9 cellular contexts compared by ENCODE assay signal in the genomic region with DNA sequence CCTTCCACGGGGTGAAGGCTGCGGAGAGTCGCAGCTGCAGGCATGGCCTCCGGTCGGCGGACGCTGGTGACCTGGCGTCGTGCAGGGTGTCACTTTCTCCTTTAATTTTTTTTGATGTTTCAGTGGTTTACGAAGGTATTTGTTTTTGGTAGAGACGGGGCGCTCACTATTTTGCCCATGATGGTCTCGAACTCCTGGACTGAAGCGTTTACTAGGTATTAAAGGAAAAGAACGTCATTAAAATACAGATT. TPM values are rescaled to one million over a fixed set of nuclear protein-coding genes. Genes with fewer than 3 reads are reported as not detected.
DNase-seq lines count a peak whose midpoint lies in the region; ATAC-seq and TF ChIP-seq lines count a peak whose summit lies in the region.
"Had no signal": no experiment of that assay in that cellular context is flagged by ENCODE, and none has a peak within 500 bp of the region (broad histone marks: within the 10 kb centered on the region; RNA-seq: fewer than 3 reads in every experiment).

No MANE protein-coding gene starts in this region.

- TF ChIP-seq POLR2A in testis (IDR thresholded peaks at IDR 0.05), result no peak

- H3K27me3 ChIP-seq in iPS DF 6.9 (ENCODE audit: control insufficient read depth, insufficient read depth, low read length), result peaks cover 8% of the 10 kb centered on the region; the same call in 1 of the 2 replicates
- H3K27me3 ChIP-seq in testis, result no peaks in the 10 kb centered on the region

- H3K4me1 Mint-ChIP-seq in activated T-cell treated with anti-CD3 and anti-CD28 coated beads, Interleukin-2, amount 50 U/mL, for 4 hours (ENCODE audit: low read depth), result peaks cover 22% of the 10 kb centered on the region

- peaks cover 15% of the 10 kb centered on the region for H3K9me3 Mint-ChIP-seq in activated T-cell treated with anti-CD3 and anti-CD28 coated beads, Interleukin-2, amount 50 U/mL, for 4 hours

- peak; percentile 60 for DNase-seq in activated CD4-positive, alpha-beta T cell treated with anti-CD3 and anti-CD28 coated beads for 48 hours
- no peak for DNase-seq in activated CD4-positive, alpha-beta T cell treated with anti-CD3 and anti-CD28 coated beads for 1 hour
- no peak for DNase-seq in activated T-cell treated with anti-CD3 and anti-CD28 coated beads, Interleukin-2, amount 50 U/mL, for 4 hours
- DNase-seq in iPS DF 6.9 (ENCODE audit: low read depth, low spot score) (no peak), testis (no peak), NCI-H774 (lab: John Stamatoyannopoulos, UW) (no peak), NCI-H2196 (lab: John Stamatoyannopoulos, UW; ENCODE audit: unreplicated experiment) (no peak)

- no peak for TF ChIP-seq CTCF in testis (IDR thresholded peaks at IDR 0.05)

- intact Hi-C loops in testis (cut with DNase I; ENCODE audit: low total_unique reads), result no loop called here

- peaks cover 5% of the 10 kb centered on the region for H3K27me3 Mint-ChIP-seq in activated T-cell treated with anti-CD3 and anti-CD28 coated beads, Interleukin-2, amount 50 U/mL, for 4 hours (ENCODE audit: low read depth)

- H3K4me3 ChIP-seq in iPS DF 6.9 (ENCODE audit: low read length), result peak overlapping the region; percentile 60; the same call in 1 of the 2 replicates
- H3K4me3 ChIP-seq in testis, result peak overlapping the region; percentile 62

- no peaks in the 10 kb centered on the region for H3K9me3 ChIP-seq in iPS DF 6.9 (ENCODE audit: control insufficient read depth, insufficient read depth, low read length)
- H3K9me3 ChIP-seq in testis, result no peaks in the 10 kb centered on the region
- H3K9me3 ChIP-seq: neutrophil had no signal

- peak overlapping the region; percentile 78 for H3K4me3 Mint-ChIP-seq in activated T-cell treated with anti-CD3 and anti-CD28 coated beads, Interleukin-2, amount 50 U/mL, for 4 hours

- H3K36me3 ChIP-seq in iPS DF 6.9 (ENCODE audit: control insufficient read depth, insufficient read depth, low read length) (no peaks in the 10 kb centered on the region; the same call in 1 of the 2 replicates), testis (ENCODE audit: low read depth, missing control alignments) (no peaks in the 10 kb centered on the region)
- H3K36me3 ChIP-seq: neutrophil had no signal

- no peak for ATAC-seq in activated T-cell treated with anti-CD3 and anti-CD28 coated beads, Interleukin-2, amount 50 U/mL, for 4 hours
- no peak for ATAC-seq in GM21423 (IDR thresholded peaks at IDR 0.05; ENCODE audit: unreplicated experiment)

- H3K27ac ChIP-seq in iPS DF 6.9 (ENCODE audit: low read length), result no peak overlapping the region
- peak overlapping the region; percentile 33 to 56 for H3K27ac ChIP-seq in testis

- no peaks in the 10 kb centered on the region for H3K36me3 Mint-ChIP-seq in activated T-cell treated with anti-CD3 and anti-CD28 coated beads, Interleukin-2, amount 50 U/mL, for 4 hours (ENCODE audit: insufficient read depth)

- no CpG with 5 or more reads among the region's 15 CpGs for WGBS in iPS DF 6.9 (ENCODE audit: insufficient coverage, insufficient read length)
- WGBS in testis, 2 donors, result 2 to 4% methylated on average over 15 of the region's 15 CpGs

- H3K4me1 ChIP-seq in iPS DF 6.9 (ENCODE audit: control insufficient read depth, insufficient read depth, low read length) (0 out of 2 replicates have a peak, but pooled peaks cover 1% of the 10 kb centered on the region), testis (peaks cover 10% of the 10 kb centered on the region)

RNA-seq across cellular contexts. Expression of a gene that starts 17.1 kb away (rescaled TPM):
- 10 to 100 TPM in 1 of 3 donors, 1 to 10 TPM in 2; 9.8 to 12.0 (median 9.9) TPM for total RNA-seq in activated T-cell treated with anti-CD3 and anti-CD28 coated beads, Interleukin-2, amount 50 U/mL, for 4 hours
- total RNA-seq in testis, result 10 to 100 TPM; 43.1 to 57.3 TPM
- 46.8 TPM for polyA plus RNA-seq in testis (ENCODE audit: insufficient read depth, low read depth, low replicate concordance)

RNA-seq across cellular contexts. Expression of a gene that starts 36.1 kb away (rescaled TPM):
- total RNA-seq in activated T-cell treated with anti-CD3 and anti-CD28 coated beads, Interleukin-2, amount 50 U/mL, for 4 hours, result not detected
- not detected for total RNA-seq in testis
- polyA plus RNA-seq in testis (ENCODE audit: insufficient read depth, low read depth, low replicate concordance), result not detected

RNA-seq across cellular contexts. Expression of a gene that starts 39.6 kb away (rescaled TPM):
- total RNA-seq in activated T-cell treated with anti-CD3 and anti-CD28 coated beads, Interleukin-2, amount 50 U/mL, for 4 hours, result under 1 TPM in 2 of 3 donors, not detected in 1; 0.18 to 0.57 TPM
- total RNA-seq in testis, result 10 to 100 TPM in 1 of 2 donors, 1 to 10 TPM in 1; 9.8 to 19.4 TPM
- 5.5 TPM for polyA plus RNA-seq in testis (ENCODE audit: insufficient read depth, low read depth, low replicate concordance)

RNA-seq across cellular contexts. Expression of a gene that starts 52.9 kb away (rescaled TPM):
- under 1 TPM in 2 of 3 donors, not detected in 1; 0.11 TPM for total RNA-seq in activated T-cell treated with anti-CD3 and anti-CD28 coated beads, Interleukin-2, amount 50 U/mL, for 4 hours
- total RNA-seq in testis, result under 1 TPM; 0.79 to 0.93 TPM
- 0.91 TPM for polyA plus RNA-seq in testis (ENCODE audit: insufficient read depth, low read depth, low replicate concordance)

Comparison
In these comparisons a context has a peak if more than half of its experiments do, and no peak if none do; other contexts are left out.
1. RNA of a gene that starts 39.6 kb away (total RNA-seq): 9.8 to 19.4 TPM in testis; 0.18 to 0.57 TPM in activated T-cell treated with anti-CD3 and anti-CD28 coated beads, Interleukin-2, amount 50 U/mL, for 4 hours; every median in the first group is over 4 times any median in the second.